Comparison of ENCODE assay signal across 8 cellular contexts in genomic region chr2:106085441-106085911, GRCh38.
A peak's percentile ranks its signal among the peaks of the same experiment; 100 is the strongest.
DNase-seq lines count a peak whose midpoint lies in the region; ATAC-seq, FAIRE-seq and TF ChIP-seq lines count a peak whose summit lies in the region.

No MANE protein-coding gene starts in this region.

- peaks cover 0 to 12% (median 4%) of the 10 kb centered on the region in 3 donors for H3K9me3 Mint-ChIP-seq in T-cell

- no peak overlapping the region for H2BK12ac ChIP-seq in mesenchymal stem cell (ENCODE audit: low read length in 2 of 2)

- no peaks in the 10 kb centered on the region for H3K9me3 ChIP-seq in right atrium auricular region
- no peaks in the 10 kb centered on the region for H3K9me3 ChIP-seq in mesenchymal stem cell (ENCODE audit: control insufficient read depth, low read length)

- no peak overlapping the region for H3K18ac ChIP-seq in mesenchymal stem cell (ENCODE audit: low read depth in 1 of 2, low read length in 2 of 2)

- H3K4me1 ChIP-seq in right atrium auricular region (no peaks in the 10 kb centered on the region), mesenchymal stem cell (ENCODE audit: control insufficient read depth, insufficient read depth, low read depth, low read length) (no peaks in the 10 kb centered on the region)

- no peak overlapping the region for H2AFZ ChIP-seq in mesenchymal stem cell (ENCODE audit: low read depth, low read length)

- peak overlapping the region; percentile 49 to 72 (median 57) for H3K4me3 Mint-ChIP-seq in T-cell

- H3K14ac ChIP-seq in mesenchymal stem cell (ENCODE audit: low read length in 2 of 2): no peak overlapping the region

- intact Hi-C loops in Right ventricle myocardium inferior (cut with DNase I): loop anchor here (5.0 kb wide), 1 partner anchor 508 kb away; no protein-coding TSS in a partner anchor

- no peak overlapping the region for H4K8ac ChIP-seq in mesenchymal stem cell (ENCODE audit: low read length)

- no peak overlapping the region for H3K23ac ChIP-seq in mesenchymal stem cell (ENCODE audit: low read length in 2 of 2)

- H3K4me1 Mint-ChIP-seq in T-cell: peaks cover 65 to 73% (median 70%) of the 10 kb centered on the region in 3 donors

- no peak overlapping the region for H2BK15ac ChIP-seq in mesenchymal stem cell (ENCODE audit: low read depth, poor library complexity, severe bottlenecking)

- CTCF ChIA-PET in T-cell (lab: Charles Lee): interaction anchor here in 1 of 2 donors (0.6 to 1.6 kb wide), 6 partner anchors 9 to 509 kb away, joined by 3 to 5 read pairs (median 3); no protein-coding TSS in a partner anchor

- H3K36me3 Mint-ChIP-seq in T-cell: peaks cover 20% of the 10 kb centered on the region

- H4K91ac ChIP-seq in mesenchymal stem cell (ENCODE audit: low read length): no peak overlapping the region

- no peaks in the 10 kb centered on the region for H3K79me1 ChIP-seq in mesenchymal stem cell (replicated peaks; ENCODE audit: low read length, poor library complexity, severe bottlenecking)

- H3K27ac ChIP-seq in right atrium auricular region: no peak overlapping the region
- H3K27ac ChIP-seq in mesenchymal stem cell (ENCODE audit: low read length, poor library complexity, severe bottlenecking): no peak overlapping the region

- DNase-seq in Right ventricle myocardium inferior (ENCODE audit: missing footprints) (no peak), right atrium auricular region (ENCODE audit: low spot score) (no peak), T-cell (peak; percentile 39 to 71 (median 60)), bronchial epithelial cell (ENCODE audit: low read depth) (peak; percentile 39), mesenchymal stem cell (peak; percentile 21), UCSD-AML1 (lab: John Stamatoyannopoulos, UW; ENCODE audit: unreplicated experiment) (no peak), urothelium cell line (ENCODE audit: low spot score) (no peak), DMS153 treated with DMSO at 0.1 percent for 48 hours (lab: John Stamatoyannopoulos, UW; ENCODE audit: unreplicated experiment) (no peak)

- no peak overlapping the region for H2AK5ac ChIP-seq in mesenchymal stem cell (ENCODE audit: low read length, severe bottlenecking)

- no peak overlapping the region for H2BK5ac ChIP-seq in mesenchymal stem cell (ENCODE audit: low read depth, low read length, poor library complexity, severe bottlenecking)

- H3K4me3 ChIP-seq in right atrium auricular region (no peak overlapping the region), bronchial epithelial cell (ENCODE audit: low read depth, low read length) (no peak overlapping the region), mesenchymal stem cell (ENCODE audit: insufficient read depth in 1 of 2, low read depth in 1 of 2, low read length in 2 of 2) (no peak overlapping the region)

- ATAC-seq in Right ventricle myocardium inferior (peak; percentile 72), T-cell (replicated peaks in 1 of 4) (peak; percentile 91 to 96 (median 92))

- H3K27me3 ChIP-seq in right atrium auricular region: no peaks in the 10 kb centered on the region
- no peaks in the 10 kb centered on the region for H3K27me3 ChIP-seq in bronchial epithelial cell (ENCODE audit: control insufficient read depth, insufficient read depth, low read length)
- peaks cover 0 to 4% of the 10 kb centered on the region in 2 experiments for H3K27me3 ChIP-seq in mesenchymal stem cell (ENCODE audit: control insufficient read depth in 1 of 2, insufficient read depth in 1 of 2, low read length in 2 of 2)

- H3K4me2 ChIP-seq in mesenchymal stem cell (ENCODE audit: low read length, poor library complexity, severe bottlenecking): no peak overlapping the region

- peak overlapping the region; percentile 93 to 94 for H3K27ac Mint-ChIP-seq in T-cell

- 65% methylated on average over 8 of the region's 8 CpGs for WGBS in mesenchymal stem cell

- FAIRE-seq in bronchial epithelial cell (lab: Jason Lieb, UNC): no peak
- FAIRE-seq in urothelium cell line (lab: Jason Lieb, UNC): no peak

- no peak overlapping the region for H2BK120ac ChIP-seq in mesenchymal stem cell (ENCODE audit: low read depth, low read length)

- no peak overlapping the region for H3K4ac ChIP-seq in mesenchymal stem cell (ENCODE audit: low read depth in 1 of 2, low read length in 2 of 2)

- H3K36me3 ChIP-seq in right atrium auricular region (no peaks in the 10 kb centered on the region), bronchial epithelial cell (ENCODE audit: control insufficient read depth, insufficient read depth, low read length) (no peaks in the 10 kb centered on the region), mesenchymal stem cell (ENCODE audit: control insufficient read depth in 1 of 2, insufficient read depth in 2 of 2, low read depth in 1 of 2, low read length in 2 of 2) (peaks cover 0 to 5% of the 10 kb centered on the region in 2 experiments)

- POLR2A ChIA-PET in T-cell (lab: Charles Lee): interaction anchor here in 1 of 2 donors (1.0 kb wide), 1 partner anchor 9 kb away, joined by 3 read pairs; no protein-coding TSS in a partner anchor

- H3K9ac ChIP-seq in mesenchymal stem cell (ENCODE audit: low read length): no peak overlapping the region

- H3K27me3 Mint-ChIP-seq in T-cell: no peaks in the 10 kb centered on the region

- TF ChIP-seq CTCF in right atrium auricular region (IDR thresholded peaks at IDR 0.05) (peak in 1 of 2 donors; percentile 65), bronchial epithelial cell (IDR thresholded peaks at IDR 0.05; ENCODE audit: insufficient read depth, low read length, severe bottlenecking) (peak; percentile 49)

Comparison
In these comparisons a context has a peak if more than half of its experiments do, and no peak if none do; other contexts are left out.
1. DNase-seq: peak in T-cell (34 of 34), bronchial epithelial cell (single experiment) and mesenchymal stem cell (single experiment); none in Right ventricle myocardium inferior (single experiment), right atrium auricular region (single experiment), UCSD-AML1 (single experiment), urothelium cell line (single experiment) and DMS153 treated with DMSO at 0.1 percent for 48 hours (single experiment).